Comparison of ENCODE assay signal across 11 cellular contexts in genomic region chr1:9592510-9593075, GRCh38. TPM values are rescaled to one million over a fixed set of nuclear protein-coding genes. Genes with fewer than 3 reads are reported as not detected.
DNase-seq lines count a peak whose midpoint lies in the region; ATAC-seq, FAIRE-seq and TF ChIP-seq lines count a peak whose summit lies in the region.
"Had no signal": no experiment of that assay in that cellular context is flagged by ENCODE, and none has a peak within 500 bp of the region (broad histone marks: within the 10 kb centered on the region; RNA-seq: fewer than 3 reads in every experiment).

No MANE protein-coding gene starts in this region.

- no peak for ATAC-seq in stimulated activated naive CD8-positive, alpha-beta T cell treated with anti-CD3 and anti-CD28 coated beads, Interleukin-15, amount 100 ng/mL, for 72 hours

- intact Hi-C loops in posterior vena cava (cut with DNase I), result no loop called here

- H3K27ac ChIP-seq in BLaER1 treated with 17β-estradiol and CSF1 and Interleukin-3, amounts not matched to agents 10 nM and 100 nM, result peak overlapping the region; percentile 62 to 88 (median 80); a peak in 21 of 22 replicates
- H3K27ac ChIP-seq: ovary had no signal

- H3K4me1 ChIP-seq in BLaER1 treated with 17β-estradiol and CSF1 and Interleukin-3, amounts not matched to agents 10 nM and 100 nM, result peaks cover 60 to 86% (median 83%) of the 10 kb centered on the region in 10 experiments
- H3K4me1 ChIP-seq in endocrine pancreas (ENCODE audit: control insufficient read depth, insufficient read depth, low read length), result no peaks in the 10 kb centered on the region

- H3K9me3 Mint-ChIP-seq in HFFc6, result no peaks in the 10 kb centered on the region
- no peaks in the 10 kb centered on the region for H3K9me3 Mint-ChIP-seq in stimulated activated naive CD8-positive, alpha-beta T cell treated with anti-CD3 and anti-CD28 coated beads, Interleukin-15, amount 100 ng/mL, for 72 hours
- H3K9me3 Mint-ChIP-seq: memory B cell had no signal

- peaks cover 2% of the 10 kb centered on the region; the same call in 1 of the 2 replicates for H3K27me3 Mint-ChIP-seq in HFFc6 (ENCODE audit: insufficient read depth)
- H3K27me3 Mint-ChIP-seq in stimulated activated naive CD8-positive, alpha-beta T cell treated with anti-CD3 and anti-CD28 coated beads, Interleukin-15, amount 100 ng/mL, for 72 hours, result no peaks in the 10 kb centered on the region
- H3K27me3 Mint-ChIP-seq: memory B cell had no signal

- H4K20me1 ChIP-seq in BLaER1 treated with 17β-estradiol and CSF1 and Interleukin-3, amounts not matched to agents 10 nM and 100 nM, result peaks cover 32 to 86% (median 84%) of the 10 kb centered on the region in 11 experiments; a peak in 21 of 22 replicates

- H3K4me3 Mint-ChIP-seq in HFFc6, result no peak overlapping the region
- no peak overlapping the region for H3K4me3 Mint-ChIP-seq in stimulated activated naive CD8-positive, alpha-beta T cell treated with anti-CD3 and anti-CD28 coated beads, Interleukin-15, amount 100 ng/mL, for 72 hours
- H3K4me3 Mint-ChIP-seq: memory B cell had no signal

- H3K4me3 ChIP-seq in BLaER1 treated with 17β-estradiol and CSF1 and Interleukin-3, amounts not matched to agents 10 nM and 100 nM, result peak overlapping the region in 9 of 10 experiments; percentile 38 to 94 (median 87); a peak in 17 of 20 replicates
- H3K4me3 ChIP-seq in endocrine pancreas (ENCODE audit: control insufficient read depth, insufficient read depth, low read length), result no peak overlapping the region
- H3K4me3 ChIP-seq: ovary had no signal

- no peaks in the 10 kb centered on the region for H3K9me3 ChIP-seq in BLaER1 treated with 17β-estradiol and CSF1 and Interleukin-3, amounts not matched to agents 10 nM and 100 nM (replicated peaks in 1 of 11)
- H3K9me3 ChIP-seq in endocrine pancreas (ENCODE audit: control insufficient read depth, low read length), result no peaks in the 10 kb centered on the region
- H3K9me3 ChIP-seq: ovary, upper lobe of left lung had no signal

- peak overlapping the region; percentile 58; the same call in 1 of the 2 replicates for H3K27ac Mint-ChIP-seq in HFFc6
- peak overlapping the region in 1 of 2 donors; percentile 82 for H3K27ac Mint-ChIP-seq in stimulated activated naive CD8-positive, alpha-beta T cell treated with anti-CD3 and anti-CD28 coated beads, Interleukin-15, amount 100 ng/mL, for 72 hours
- H3K27ac Mint-ChIP-seq: memory B cell had no signal

- H3K36me3 ChIP-seq in BLaER1 treated with 17β-estradiol and CSF1 and Interleukin-3, amounts not matched to agents 10 nM and 100 nM, result peaks cover 4 to 25% (median 16%) of the 10 kb centered on the region in 11 experiments; a peak in 21 of 22 replicates
- no peaks in the 10 kb centered on the region for H3K36me3 ChIP-seq in endocrine pancreas (ENCODE audit: control insufficient read depth, insufficient read depth, low read length)
- H3K36me3 ChIP-seq: ovary had no signal

- peak overlapping the region; percentile 46 to 92 (median 88); a peak in 21 of 22 replicates for H3K9ac ChIP-seq in BLaER1 treated with 17β-estradiol and CSF1 and Interleukin-3, amounts not matched to agents 10 nM and 100 nM
- H3K9ac ChIP-seq in endocrine pancreas (ENCODE audit: control insufficient read depth, insufficient read depth, low read length), result peak overlapping the region; percentile 38

- no peak for TF ChIP-seq CTCF in HFFc6 (IDR thresholded peaks at IDR 0.05)

- FAIRE-seq in urothelium cell line (lab: Jason Lieb, UNC), result no peak

- no peak for DNase-seq in HFFc6
- DNase-seq in posterior vena cava (ENCODE audit: low spot score), result peak; percentile 72
- DNase-seq in stimulated activated naive CD8-positive, alpha-beta T cell treated with anti-CD3 and anti-CD28 coated beads, Interleukin-15, amount 100 ng/mL, for 72 hours, result no peak
- DNase-seq in urothelium cell line (ENCODE audit: low spot score), result no peak
- no peak for DNase-seq in COLO829 (ENCODE audit: low spot score)
- DNase-seq: activated CD8-positive, alpha-beta memory T cell treated with anti-CD3 and anti-CD28 coated beads, Interleukin-2, amount 50 U/mL, for 48 hours had no signal

- H3K4me1 Mint-ChIP-seq in HFFc6 (ENCODE audit: low read depth), result peaks cover 28% of the 10 kb centered on the region
- H3K4me1 Mint-ChIP-seq in stimulated activated naive CD8-positive, alpha-beta T cell treated with anti-CD3 and anti-CD28 coated beads, Interleukin-15, amount 100 ng/mL, for 72 hours, result peaks cover 63% of the 10 kb centered on the region

- H3K36me3 Mint-ChIP-seq in HFFc6 (ENCODE audit: low read depth), result no peaks in the 10 kb centered on the region; the same call in 1 of the 2 replicates
- H3K36me3 Mint-ChIP-seq: memory B cell had no signal

- H3K27me3 ChIP-seq in BLaER1 treated with 17β-estradiol and CSF1 and Interleukin-3, amounts not matched to agents 10 nM and 100 nM, result no peaks in the 10 kb centered on the region
- no peaks in the 10 kb centered on the region for H3K27me3 ChIP-seq in endocrine pancreas (ENCODE audit: control insufficient read depth, insufficient read depth, low read length)
- H3K27me3 ChIP-seq: ovary, upper lobe of left lung had no signal

- H3K4me2 ChIP-seq in BLaER1 treated with 17β-estradiol and CSF1 and Interleukin-3, amounts not matched to agents 10 nM and 100 nM, result peak overlapping the region; percentile 95 to 100 (median 99)

RNA-seq across cellular contexts. Expression of gene TMEM201, which starts 3.9 kb away (rescaled TPM):
- 10 to 100 TPM; 10.5 to 14.0 (median 11.2) TPM for total RNA-seq in HFFc6 (2021; fragmentation: NEBNext Ultra II Directional; extraction: Animal tissue kit (Norgen Biotek cat#: 25700))
- total RNA-seq in posterior vena cava, result 1 to 10 TPM; 6.1 to 6.9 TPM

RNA-seq across cellular contexts. Expression of gene SLC25A33, which starts 53.3 kb away (rescaled TPM):
- total RNA-seq in HFFc6 (2021; fragmentation: NEBNext Ultra II Directional; extraction: Animal tissue kit (Norgen Biotek cat#: 25700)), result 1 to 10 TPM; 3.3 to 4.7 (median 4.0) TPM
- 1 to 10 TPM; 2.3 to 4.5 TPM for total RNA-seq in posterior vena cava

RNA-seq across cellular contexts. Expression of gene PIK3CD, which starts 58.9 kb away (rescaled TPM):
- total RNA-seq in HFFc6 (2021; fragmentation: NEBNext Ultra II Directional; extraction: Animal tissue kit (Norgen Biotek cat#: 25700)), result 10 to 100 TPM in 2 of 6 experiments, 1 to 10 TPM in 4; 7.3 to 14.6 (median 9.2) TPM
- 1 to 10 TPM; 7.9 to 9.2 TPM for total RNA-seq in posterior vena cava
